In the genomic region with DNA sequence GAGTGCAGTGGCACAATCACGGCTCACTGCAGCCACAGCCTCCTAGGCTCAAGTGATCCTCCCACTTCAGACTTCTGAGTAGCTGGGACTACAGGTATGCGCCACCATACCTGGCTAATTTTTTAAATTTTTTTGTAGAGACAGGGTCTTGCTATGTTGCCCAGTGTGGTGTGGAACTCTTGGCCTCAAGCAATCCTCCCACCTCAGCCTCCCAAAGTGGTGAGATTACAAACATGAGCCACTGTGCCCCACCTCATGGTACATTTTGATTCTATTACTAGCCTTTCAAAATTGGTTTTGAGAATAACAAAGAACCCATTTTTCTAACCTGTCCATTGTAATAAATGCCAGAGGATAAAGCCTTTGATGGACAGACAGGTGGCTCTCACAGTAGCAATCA, we compare ENCODE assay signal across 1 cellular context.
TF ChIP-seq lines count a peak whose summit lies in the region.

No MANE protein-coding gene starts in this region.

TF ChIP-seq in neural cell, 6 proteins besides CTCF, POLR2A, EP300 and RAD21 (continued from another document):
- TF ChIP-seq, protein P1, sequence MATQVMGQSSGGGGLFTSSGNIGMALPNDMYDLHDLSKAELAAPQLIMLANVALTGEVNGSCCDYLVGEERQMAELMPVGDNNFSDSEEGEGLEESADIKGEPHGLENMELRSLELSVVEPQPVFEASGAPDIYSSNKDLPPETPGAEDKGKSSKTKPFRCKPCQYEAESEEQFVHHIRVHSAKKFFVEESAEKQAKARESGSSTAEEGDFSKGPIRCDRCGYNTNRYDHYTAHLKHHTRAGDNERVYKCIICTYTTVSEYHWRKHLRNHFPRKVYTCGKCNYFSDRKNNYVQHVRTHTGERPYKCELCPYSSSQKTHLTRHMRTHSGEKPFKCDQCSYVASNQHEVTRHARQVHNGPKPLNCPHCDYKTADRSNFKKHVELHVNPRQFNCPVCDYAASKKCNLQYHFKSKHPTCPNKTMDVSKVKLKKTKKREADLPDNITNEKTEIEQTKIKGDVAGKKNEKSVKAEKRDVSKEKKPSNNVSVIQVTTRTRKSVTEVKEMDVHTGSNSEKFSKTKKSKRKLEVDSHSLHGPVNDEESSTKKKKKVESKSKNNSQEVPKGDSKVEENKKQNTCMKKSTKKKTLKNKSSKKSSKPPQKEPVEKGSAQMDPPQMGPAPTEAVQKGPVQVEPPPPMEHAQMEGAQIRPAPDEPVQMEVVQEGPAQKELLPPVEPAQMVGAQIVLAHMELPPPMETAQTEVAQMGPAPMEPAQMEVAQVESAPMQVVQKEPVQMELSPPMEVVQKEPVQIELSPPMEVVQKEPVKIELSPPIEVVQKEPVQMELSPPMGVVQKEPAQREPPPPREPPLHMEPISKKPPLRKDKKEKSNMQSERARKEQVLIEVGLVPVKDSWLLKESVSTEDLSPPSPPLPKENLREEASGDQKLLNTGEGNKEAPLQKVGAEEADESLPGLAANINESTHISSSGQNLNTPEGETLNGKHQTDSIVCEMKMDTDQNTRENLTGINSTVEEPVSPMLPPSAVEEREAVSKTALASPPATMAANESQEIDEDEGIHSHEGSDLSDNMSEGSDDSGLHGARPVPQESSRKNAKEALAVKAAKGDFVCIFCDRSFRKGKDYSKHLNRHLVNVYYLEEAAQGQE (IDR thresholded peaks at IDR 0.05; ENCODE audit: borderline replicate concordance): no peak
- TF ChIP-seq EZH2 (IDR thresholded peaks at IDR 0.05; ENCODE audit: borderline replicate concordance, insufficient read depth, low read length, poor library complexity, severe bottlenecking) (no peak), POLR2AphosphoS5 (IDR thresholded peaks at IDR 0.05) (no peak), MXI1 (conservative IDR thresholded peaks at IDR 0.05; ENCODE audit: poor library complexity, severe bottlenecking) (no peak), SMC3 (conservative IDR thresholded peaks at IDR 0.05; ENCODE audit: poor library complexity) (no peak)
TF ChIP-seq in neural cell: peak in this region for 0.
